ENCODE assay signal across 8 cellular contexts in the genomic region with DNA sequence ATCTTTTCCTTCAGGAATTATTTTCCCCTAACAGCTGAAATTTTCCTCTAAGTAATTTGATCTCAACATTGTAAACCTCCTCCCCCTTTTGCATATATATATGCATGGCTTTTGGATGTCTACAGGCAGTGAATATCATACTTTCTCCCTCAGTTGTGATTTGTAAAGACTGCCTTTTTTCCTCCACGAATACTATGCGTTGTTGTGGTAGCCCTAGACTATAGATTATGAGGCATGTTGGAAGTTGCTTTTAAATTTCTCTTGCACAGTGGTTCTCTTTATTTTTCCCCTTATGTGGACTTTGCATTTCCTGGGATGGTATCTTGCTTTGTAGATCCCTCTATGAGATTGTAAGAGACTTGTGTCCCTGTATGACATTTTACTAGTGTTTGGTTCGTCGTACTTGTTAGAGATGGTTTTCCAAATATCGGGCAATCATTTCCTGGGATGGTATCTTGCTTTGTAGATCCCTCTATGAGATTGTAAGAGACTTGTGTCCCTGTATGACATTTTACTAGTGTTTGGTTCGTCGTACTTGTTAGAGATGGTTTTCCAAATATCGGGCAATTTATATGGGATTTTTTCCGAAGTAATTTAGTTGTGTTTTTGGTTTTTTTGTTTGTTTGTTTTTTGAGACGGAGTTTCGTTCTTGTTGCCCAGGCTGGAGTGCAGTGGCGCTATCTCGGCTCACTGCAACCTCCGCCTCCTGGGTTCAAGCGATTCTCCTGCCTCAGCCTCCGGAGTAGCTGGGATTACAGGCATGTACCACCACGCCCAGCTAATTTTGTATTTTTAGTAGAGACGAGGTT. TPM values are rescaled to one million over a fixed set of nuclear protein-coding genes. Genes with fewer than 3 reads are reported as not detected.
DNase-seq lines count a peak whose midpoint lies in the region; ATAC-seq and TF ChIP-seq lines count a peak whose summit lies in the region.
"Not testable (repeated sequence)": the region's sequence is repeated elsewhere in the genome, so short reads cannot be mapped to it uniquely, and the experiment has no call there.

No MANE protein-coding gene starts in this region.

- not testable (repeated sequence) for H2AFZ ChIP-seq in OCI-LY3 (ENCODE audit: low read depth, low read length)

- peak overlapping the region in 9 of 10 donors; percentile 92 to 99 (median 98) for H3K27ac Mint-ChIP-seq in naive thymus-derived CD8-positive, alpha-beta T cell

- peaks cover 47% of the 10 kb centered on the region for H3K4me1 Mint-ChIP-seq in activated T-cell treated with anti-CD3 and anti-CD28 coated beads, Interleukin-2, amount 50 U/mL, for 4 hours (ENCODE audit: low read depth)
- peaks cover 31 to 69% (median 64%) of the 10 kb centered on the region in 4 donors for H3K4me1 Mint-ChIP-seq in naive thymus-derived CD8-positive, alpha-beta T cell

- H3K4me3 ChIP-seq in AG09309 (ENCODE audit: control insufficient read depth, low read depth, low read length) (peak overlapping the region; percentile 99), H7 (ENCODE audit: insufficient read depth, low read depth, low read length) (peak overlapping the region; percentile 78; the same call in 1 of the 2 replicates), OCI-LY3 (ENCODE audit: low read length) (peak overlapping the region; percentile 95), coronary artery (peak overlapping the region; percentile 100), right cardiac atrium (ENCODE audit: low read length) (peak overlapping the region; percentile 87), spleen (peak overlapping the region in 6 of 8 donors; percentile 70 to 95 (median 90))

- peaks cover 22% of the 10 kb centered on the region for H4K20me1 ChIP-seq in OCI-LY3 (ENCODE audit: insufficient read depth, low read length)

- not testable (repeated sequence) for H3K36me3 Mint-ChIP-seq in activated T-cell treated with anti-CD3 and anti-CD28 coated beads, Interleukin-2, amount 50 U/mL, for 4 hours (ENCODE audit: insufficient read depth)
- H3K36me3 Mint-ChIP-seq in naive thymus-derived CD8-positive, alpha-beta T cell = peaks cover 0 to 13% (median 0%) of the 10 kb centered on the region in 3 donors

- H3K4me1 ChIP-seq in OCI-LY3 (ENCODE audit: low read length) (peaks cover 20% of the 10 kb centered on the region), spleen (peaks cover 23 to 88% (median 64%) of the 10 kb centered on the region in 6 donors)
- not testable (repeated sequence) for H3K4me1 ChIP-seq in right cardiac atrium (ENCODE audit: control insufficient read depth, insufficient read depth, low read length)

- peak overlapping the region; percentile 89 for H3K9ac ChIP-seq in OCI-LY3 (ENCODE audit: low read length)

- H3K9me3 ChIP-seq in OCI-LY3 (ENCODE audit: insufficient read depth, low read length); right cardiac atrium (ENCODE audit: control insufficient read depth, low read length); spleen: not testable (repeated sequence)

- peak overlapping the region; percentile 56 for H3K27ac ChIP-seq in OCI-LY3 (ENCODE audit: low read length)
- H3K27ac ChIP-seq in coronary artery = peak overlapping the region in 1 of 2 donors; percentile 93
- not testable (repeated sequence) for H3K27ac ChIP-seq in right cardiac atrium (ENCODE audit: low read length)
- H3K27ac ChIP-seq in spleen = peak overlapping the region in 5 of 8 donors; percentile 93 to 98 (median 95)

- DNase-seq in AG09309 (ENCODE audit: low read depth); H7; activated T-cell treated with anti-CD3 and anti-CD28 coated beads, Interleukin-2, amount 50 U/mL, for 4 hours; coronary artery (ENCODE audit: low spot score); right cardiac atrium; naive thymus-derived CD8-positive, alpha-beta T cell; spleen: not testable (repeated sequence)

- peak overlapping the region; percentile 98 for H3K4me3 Mint-ChIP-seq in activated T-cell treated with anti-CD3 and anti-CD28 coated beads, Interleukin-2, amount 50 U/mL, for 4 hours
- H3K4me3 Mint-ChIP-seq in naive thymus-derived CD8-positive, alpha-beta T cell = peak overlapping the region; percentile 95 to 100 (median 98)

- POLR2A ChIA-PET in naive thymus-derived CD8-positive, alpha-beta T cell (lab: Charles Lee) = interaction anchor here (0.8 to 1.1 kb wide), 2 partner anchors 48 to 354 kb away, joined by 3 to 4 read pairs; partner anchors contain the start of gene ADGRG5

- not testable (repeated sequence) for ATAC-seq in activated T-cell treated with anti-CD3 and anti-CD28 coated beads, Interleukin-2, amount 50 U/mL, for 4 hours; right cardiac atrium; naive thymus-derived CD8-positive, alpha-beta T cell

- intact Hi-C loops in right cardiac atrium (cut with DNase I); spleen (cut with DNase I; ENCODE audit: low total_unique reads): not testable (repeated sequence)

- not testable (repeated sequence) for H3K27me3 ChIP-seq in H7 (ENCODE audit: control insufficient read depth, insufficient read depth, low read length); OCI-LY3 (ENCODE audit: low read depth, low read length); right cardiac atrium (ENCODE audit: control insufficient read depth, insufficient read depth); spleen (replicated peaks in 1 of 7)

- not testable (repeated sequence) for TF ChIP-seq POLR2A in spleen (IDR thresholded peaks at IDR 0.05)

- H3K9me3 Mint-ChIP-seq in activated T-cell treated with anti-CD3 and anti-CD28 coated beads, Interleukin-2, amount 50 U/mL, for 4 hours; naive thymus-derived CD8-positive, alpha-beta T cell: not testable (repeated sequence)

- WGBS in right cardiac atrium = 78% methylated on average over 18 of the region's 18 CpGs
- 86 to 93% (median 90%) methylated on average over 16 to 18 of the region's 18 CpGs for WGBS in spleen, 5 donors

- peak overlapping the region; percentile 95 for H3K4me2 ChIP-seq in OCI-LY3 (ENCODE audit: low read length)

- not testable (repeated sequence) for H3K27me3 Mint-ChIP-seq in activated T-cell treated with anti-CD3 and anti-CD28 coated beads, Interleukin-2, amount 50 U/mL, for 4 hours (ENCODE audit: low read depth); naive thymus-derived CD8-positive, alpha-beta T cell

- not testable (repeated sequence) for H3K36me3 ChIP-seq in H7 (replicated peaks; ENCODE audit: control insufficient read depth, insufficient read depth, low read length); OCI-LY3 (replicated peaks; ENCODE audit: low read depth, low read length)
- H3K36me3 ChIP-seq in spleen = peaks cover 0 to 10% (median 0%) of the 10 kb centered on the region in 6 donors

- TF ChIP-seq CTCF in AG09309 (IDR thresholded peaks at IDR 0.05; ENCODE audit: control insufficient read depth, insufficient read depth, low read depth, low read length, missing control alignments); OCI-LY3 (IDR thresholded peaks at IDR 0.05; ENCODE audit: low read depth, low read length); coronary artery (IDR thresholded peaks at IDR 0.05); spleen (IDR thresholded peaks at IDR 0.05 in 8 of 11, conservative IDR thresholded peaks at IDR 0.05 in 3 of 11): not testable (repeated sequence)

- H3K79me2 ChIP-seq in OCI-LY3 (ENCODE audit: low read length) = peaks cover 93% of the 10 kb centered on the region

RNA-seq across cellular contexts. Expression of gene RSPRY1, which starts 2.0 kb away (rescaled TPM):
- 31.0 and 49.8 TPM in 2 replicates for total RNA-seq in H7 (2014; rRNA removed; shearing (Covaris generic))
- total RNA-seq in activated T-cell treated with anti-CD3 and anti-CD28 coated beads, Interleukin-2, amount 50 U/mL, for 4 hours = 10 to 100 TPM; 30.4 to 33.3 (median 32.4) TPM
- total RNA-seq in right cardiac atrium (10 to 100 TPM; 13.7 to 21.1 (median 17.4) TPM), spleen (10 to 100 TPM; 28.4 to 38.8 (median 31.1) TPM)
- polyA plus RNA-seq in right cardiac atrium (7.3 TPM), spleen (1 to 10 TPM; 7.3 to 9.1 (median 8.3) TPM)
- total RNA-seq in naive thymus-derived CD8-positive, alpha-beta T cell = 10 to 100 TPM; 25.9 to 32.6 TPM
- 10 to 100 TPM; 28.4 to 34.6 (median 29.3) TPM for polyA plus RNA-seq in naive thymus-derived CD8-positive, alpha-beta T cell

RNA-seq across cellular contexts. Expression of gene PSME3IP1, which starts 2.3 kb away (rescaled TPM):
- total RNA-seq in H7 (2014; rRNA removed; shearing (Covaris generic)) = 60.9 and 63.3 TPM in 2 replicates
- total RNA-seq in activated T-cell treated with anti-CD3 and anti-CD28 coated beads, Interleukin-2, amount 50 U/mL, for 4 hours = 10 to 100 TPM; 76.7 to 81.0 (median 80.1) TPM
- total RNA-seq in right cardiac atrium = 10 to 100 TPM; 63.6 to 68.7 (median 65.0) TPM
- 57.8 TPM for polyA plus RNA-seq in right cardiac atrium
- total RNA-seq in naive thymus-derived CD8-positive, alpha-beta T cell = 100 to 1,000 TPM; 137 to 158 TPM
- 10 to 100 TPM; 66.0 to 81.4 (median 67.1) TPM for polyA plus RNA-seq in naive thymus-derived CD8-positive, alpha-beta T cell
- 100 to 1,000 TPM in 3 of 7 donors, 10 to 100 TPM in 4; 75.8 to 128 (median 99.8) TPM for total RNA-seq in spleen
- 10 to 100 TPM; 64.6 to 92.3 (median 66.7) TPM for polyA plus RNA-seq in spleen

RNA-seq across cellular contexts. Expression of gene ARL2BP, which starts 57.0 kb away (rescaled TPM):
- total RNA-seq in H7 (2014; rRNA removed; shearing (Covaris generic)) = 27.7 and 28.3 TPM in 2 replicates
- total RNA-seq in activated T-cell treated with anti-CD3 and anti-CD28 coated beads, Interleukin-2, amount 50 U/mL, for 4 hours = 10 to 100 TPM; 19.0 to 26.4 (median 19.8) TPM
- total RNA-seq in right cardiac atrium = 10 to 100 TPM; 44.8 to 58.4 (median 52.0) TPM
- 51.6 TPM for polyA plus RNA-seq in right cardiac atrium
- 10 to 100 TPM; 58.0 to 61.3 TPM for total RNA-seq in naive thymus-derived CD8-positive, alpha-beta T cell
- polyA plus RNA-seq in naive thymus-derived CD8-positive, alpha-beta T cell = 100 to 1,000 TPM; 148 to 154 (median 153) TPM
- total RNA-seq in spleen = 10 to 100 TPM; 38.0 to 84.6 (median 62.4) TPM
- 10 to 100 TPM; 30.1 to 65.1 (median 35.7) TPM for polyA plus RNA-seq in spleen
